Comparison of ENCODE assay signal across 1 cellular context in genomic region chr22:28795071-28795693, GRCh38.
TF ChIP-seq lines count a peak whose summit lies in the region.

No MANE protein-coding gene starts in this region.

TF ChIP-seq in HCT116, 20 proteins besides CTCF, POLR2A, EP300 and RAD21 (continued from another document):
- TF ChIP-seq ATF3 (IDR thresholded peaks at IDR 0.05) (no peak), POLR2AphosphoS5 (IDR thresholded peaks at IDR 0.05; ENCODE audit: low read depth, low read length) (0 out of 2 replicates have a peak, but pooled peaks have one; percentile 32), EGR1 (IDR thresholded peaks at IDR 0.05; ENCODE audit: low read depth) (no peak)
TF ChIP-seq in HCT116: peak in this region for 1.
